ENCODE assay signal across 1 cellular context in the genomic region with DNA sequence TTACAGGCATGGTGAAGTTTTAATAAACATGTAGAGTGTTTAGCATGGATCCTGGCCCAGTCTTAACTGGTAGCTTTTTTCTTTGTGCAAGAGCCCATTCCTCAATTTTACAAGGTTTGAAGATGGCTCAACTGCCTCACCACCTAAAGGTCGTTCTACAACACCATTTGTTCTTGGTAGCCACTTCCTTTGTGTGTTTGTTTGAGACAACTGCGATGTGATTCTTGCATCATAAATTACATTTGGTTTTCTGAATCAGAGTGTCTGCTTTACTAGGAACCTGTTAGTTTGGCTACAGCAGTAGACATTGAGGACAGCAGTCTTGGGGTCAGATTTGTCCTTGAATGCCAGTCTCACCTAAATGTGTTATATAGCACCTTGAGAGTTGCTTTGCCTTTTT.
TF ChIP-seq lines count a peak whose summit lies in the region.

No MANE protein-coding gene starts in this region.

TF ChIP-seq in IMR-90, 13 proteins besides CTCF, POLR2A, EP300 and RAD21:
- TF ChIP-seq RFX5 (IDR thresholded peaks at IDR 0.05; ENCODE audit: low read depth, low read length) (no peak), SMC3 (IDR thresholded peaks at IDR 0.05; ENCODE audit: low read depth, low read length) (no peak), CEBPB (IDR thresholded peaks at IDR 0.05; ENCODE audit: low read depth, low read length) (peak; percentile 51)
TF ChIP-seq in IMR-90: peak in this region for 1.
